Comparison of ENCODE assay signal across 14 cellular contexts in genomic region chr12:112496493-112496892, GRCh38.
DNase-seq lines count a peak whose midpoint lies in the region; ATAC-seq, FAIRE-seq and TF ChIP-seq lines count a peak whose summit lies in the region.
"Had no signal": no experiment of that assay in that cellular context is flagged by ENCODE, and none has a peak within 500 bp of the region (broad histone marks: within the 10 kb centered on the region; RNA-seq: fewer than 3 reads in every experiment).

No MANE protein-coding gene starts in this region.

- TF ChIP-seq EP300 in GM12878 (IDR thresholded peaks at IDR 0.05; ENCODE audit: borderline replicate concordance in 1 of 2, control insufficient read depth in 1 of 2, low read depth in 2 of 2, low read length in 2 of 2) = 0 out of 4 replicates have a peak, but pooled peaks of 1 of the 2 experiments have one; percentile 25

- ATAC-seq in GM21381 (IDR thresholded peaks at IDR 0.05; ENCODE audit: unreplicated experiment) (peak; percentile 91), HG03064 (IDR thresholded peaks at IDR 0.05; ENCODE audit: low read depth, unreplicated experiment) (peak; percentile 84), GM12878 (peak; percentile 98)

- H3K9ac ChIP-seq in GM12878 (ENCODE audit: control insufficient read depth, insufficient read depth, low read length) = no peak overlapping the region
- H3K9ac ChIP-seq: KMS-11 had no signal

- H3K36me3 ChIP-seq in GM12878 (ENCODE audit: control insufficient read depth in 2 of 2, insufficient read depth in 2 of 2, low read length in 1 of 2) (peaks cover 0 to 1% of the 10 kb centered on the region in 2 experiments; a peak in 3 of 4 replicates), uterus (no peaks in the 10 kb centered on the region), breast epithelium (no peaks in the 10 kb centered on the region)

- POLR2A ChIA-PET in GM12878 (lab: Charles Lee) = interaction anchor here (0.6 to 0.7 kb wide), 2 partner anchors 8 to 338 kb away, joined by 4 to 5 read pairs; no protein-coding TSS in a partner anchor

- in situ Hi-C loops in GM12878 (cut with MboI) = no loop called here

- H3K27me3 ChIP-seq in GM12878 (replicated peaks in 1 of 2; ENCODE audit: control insufficient read depth in 2 of 2, insufficient read depth in 2 of 2, low read length in 1 of 2) (no peaks in the 10 kb centered on the region), uterus (no peaks in the 10 kb centered on the region), breast epithelium (no peaks in the 10 kb centered on the region)
- H3K27me3 ChIP-seq: suprapubic skin had no signal

- peaks cover 4% of the 10 kb centered on the region; the same call in 1 of the 2 replicates for H3K4me1 ChIP-seq in GM12878 (ENCODE audit: control insufficient read depth, insufficient read depth, low read length)
- no peaks in the 10 kb centered on the region for H3K4me1 ChIP-seq in uterus
- no peaks in the 10 kb centered on the region for H3K4me1 ChIP-seq in breast epithelium
- H3K4me1 ChIP-seq: suprapubic skin had no signal

- no peak overlapping the region for H3K4me2 ChIP-seq in GM12878 (ENCODE audit: control insufficient read depth, insufficient read depth)
- H3K4me2 ChIP-seq: KMS-11 had no signal

- H3K9me3 ChIP-seq in GM12878 (replicated peaks; ENCODE audit: control insufficient read depth, insufficient read depth, low read length) (no peaks in the 10 kb centered on the region), uterus (no peaks in the 10 kb centered on the region), breast epithelium (no peaks in the 10 kb centered on the region)
- H3K9me3 ChIP-seq: suprapubic skin had no signal

- no peaks in the 10 kb centered on the region; the same call in 1 of the 2 replicates for H4K20me1 ChIP-seq in GM12878 (ENCODE audit: control insufficient read depth, insufficient read depth)

- CTCF ChIA-PET in GM12878 (lab: Yijun Ruan, JAX) = interaction anchor here (1.0 kb wide), 1 partner anchor 23 kb away, joined by 3 read pairs; no protein-coding TSS in a partner anchor

- FAIRE-seq in GM12878 (lab: Jason Lieb, UNC) = no peak
- no peak for FAIRE-seq in GM12892 (lab: Jason Lieb, UNC)

- SMC1A ChIA-PET in GM12878 (lab: Charles Lee; ENCODE audit: uncharacterized antibody, unreplicated experiment) = interaction anchor here (0.5 to 1.0 kb wide), 3 partner anchors 15 to 560 kb away, joined by 3 read pairs; partner anchors contain the start of gene OAS2

- no peaks in the 10 kb centered on the region for H3K79me2 ChIP-seq in GM12878 (ENCODE audit: control insufficient read depth, insufficient read depth, low read length)

- DNase-seq in activated T-cell treated with anti-CD3 and anti-CD28 coated beads for 48 hours (ENCODE audit: low read depth) (peak; percentile 2), activated T-cell treated with anti-CD3 and anti-CD28 coated beads for 4 hours (no peak), GM12878 (ENCODE audit: low read depth, low spot score) (peak; percentile 40), uterus (no peak), GM12892 (ENCODE audit: insufficient read length) (no peak), breast epithelium (ENCODE audit: low spot score in 2 of 2) (no peak)
- DNase-seq: caudate nucleus; DMS153; NCI-H2107; stimulated activated CD4-positive, alpha-beta T cell treated with anti-CD3 and anti-CD28 coated beads, Interleukin-2, amount 100 ng/mL, for 48 hours had no signal

- RAD21 ChIA-PET in GM12878 (lab: Charles Lee; ENCODE audit: unreplicated experiment) = interaction anchor here (1.5 kb wide), 1 partner anchor 33 kb away, joined by 6 read pairs; no protein-coding TSS in a partner anchor

- WGBS in GM12878 (ENCODE audit: insufficient coverage, insufficient replicate concordance, low lambda C conversion rate, missing lambda C conversion rate) = 3% methylated on average over 3 of the region's 3 CpGs

- no TSS peak for BruUV-seq in GM12878 (replicated peaks; lab: Mats Ljungman, UMichigan)

- H2AFZ ChIP-seq in GM12878 (ENCODE audit: control insufficient read depth, low read depth, low read length) = no peak overlapping the region

- H3K27ac ChIP-seq in GM12878 (ENCODE audit: control insufficient read depth, insufficient read depth) (no peak overlapping the region), uterus (no peak overlapping the region), breast epithelium (no peak overlapping the region)
- H3K27ac ChIP-seq: KMS-11, suprapubic skin had no signal

- TF ChIP-seq CTCF in GM12878 (IDR thresholded peaks at IDR 0.05 in 2 of 3, conservative IDR thresholded peaks at IDR 0.05 in 1 of 3; ENCODE audit: control insufficient read depth in 2 of 3, extremely low read depth in 1 of 3, insufficient read depth in 1 of 3, low read depth in 3 of 3, low read length in 3 of 3) (no peak), uterus (IDR thresholded peaks at IDR 0.05) (no peak), breast epithelium (IDR thresholded peaks at IDR 0.05) (no peak)

- H3K4me3 ChIP-seq in GM12878 (no peak overlapping the region), uterus (no peak overlapping the region), breast epithelium (no peak overlapping the region)
- H3K4me3 ChIP-seq: suprapubic skin had no signal

- no peak for TF ChIP-seq POLR2A in GM12878 (IDR thresholded peaks at IDR 0.05; ENCODE audit: low read depth, low read length)
- TF ChIP-seq POLR2A in uterus (IDR thresholded peaks at IDR 0.05) = no peak
- no peak for TF ChIP-seq POLR2A in GM12892 (IDR thresholded peaks at IDR 0.05; ENCODE audit: low read depth, low read length)
- TF ChIP-seq POLR2A in breast epithelium (IDR thresholded peaks at IDR 0.05) = no peak

- no peak for TF ChIP-seq RAD21 in GM12878 (IDR thresholded peaks at IDR 0.05; ENCODE audit: insufficient read depth, low read depth, low read length)

- intact Hi-C loops in GM12878 (cut with micrococcal nuclease; ENCODE audit: unreplicated experiment) (no loop called here), uterus (cut with DNase I; ENCODE audit: low total_unique reads) (no loop called here), breast epithelium (cut with DNase I; ENCODE audit: low total_unique reads) (loop anchor here (10.0 kb wide), 1 partner anchor 632 kb away; no protein-coding TSS in a partner anchor)

TF ChIP-seq in GM12878, 131 proteins besides CTCF, POLR2A, EP300 and RAD21 (continues in another document):
- peak; percentile 85 for TF ChIP-seq DPF2 (IDR thresholded peaks at IDR 0.05)
- TF ChIP-seq, protein P1, sequence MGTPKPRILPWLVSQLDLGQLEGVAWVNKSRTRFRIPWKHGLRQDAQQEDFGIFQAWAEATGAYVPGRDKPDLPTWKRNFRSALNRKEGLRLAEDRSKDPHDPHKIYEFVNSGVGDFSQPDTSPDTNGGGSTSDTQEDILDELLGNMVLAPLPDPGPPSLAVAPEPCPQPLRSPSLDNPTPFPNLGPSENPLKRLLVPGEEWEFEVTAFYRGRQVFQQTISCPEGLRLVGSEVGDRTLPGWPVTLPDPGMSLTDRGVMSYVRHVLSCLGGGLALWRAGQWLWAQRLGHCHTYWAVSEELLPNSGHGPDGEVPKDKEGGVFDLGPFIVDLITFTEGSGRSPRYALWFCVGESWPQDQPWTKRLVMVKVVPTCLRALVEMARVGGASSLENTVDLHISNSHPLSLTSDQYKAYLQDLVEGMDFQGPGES (IDR thresholded peaks at IDR 0.05) = no peak
- TF ChIP-seq RFX5 (IDR thresholded peaks at IDR 0.05; ENCODE audit: low read depth, low read length) = no peak
- TF ChIP-seq, protein P2, sequence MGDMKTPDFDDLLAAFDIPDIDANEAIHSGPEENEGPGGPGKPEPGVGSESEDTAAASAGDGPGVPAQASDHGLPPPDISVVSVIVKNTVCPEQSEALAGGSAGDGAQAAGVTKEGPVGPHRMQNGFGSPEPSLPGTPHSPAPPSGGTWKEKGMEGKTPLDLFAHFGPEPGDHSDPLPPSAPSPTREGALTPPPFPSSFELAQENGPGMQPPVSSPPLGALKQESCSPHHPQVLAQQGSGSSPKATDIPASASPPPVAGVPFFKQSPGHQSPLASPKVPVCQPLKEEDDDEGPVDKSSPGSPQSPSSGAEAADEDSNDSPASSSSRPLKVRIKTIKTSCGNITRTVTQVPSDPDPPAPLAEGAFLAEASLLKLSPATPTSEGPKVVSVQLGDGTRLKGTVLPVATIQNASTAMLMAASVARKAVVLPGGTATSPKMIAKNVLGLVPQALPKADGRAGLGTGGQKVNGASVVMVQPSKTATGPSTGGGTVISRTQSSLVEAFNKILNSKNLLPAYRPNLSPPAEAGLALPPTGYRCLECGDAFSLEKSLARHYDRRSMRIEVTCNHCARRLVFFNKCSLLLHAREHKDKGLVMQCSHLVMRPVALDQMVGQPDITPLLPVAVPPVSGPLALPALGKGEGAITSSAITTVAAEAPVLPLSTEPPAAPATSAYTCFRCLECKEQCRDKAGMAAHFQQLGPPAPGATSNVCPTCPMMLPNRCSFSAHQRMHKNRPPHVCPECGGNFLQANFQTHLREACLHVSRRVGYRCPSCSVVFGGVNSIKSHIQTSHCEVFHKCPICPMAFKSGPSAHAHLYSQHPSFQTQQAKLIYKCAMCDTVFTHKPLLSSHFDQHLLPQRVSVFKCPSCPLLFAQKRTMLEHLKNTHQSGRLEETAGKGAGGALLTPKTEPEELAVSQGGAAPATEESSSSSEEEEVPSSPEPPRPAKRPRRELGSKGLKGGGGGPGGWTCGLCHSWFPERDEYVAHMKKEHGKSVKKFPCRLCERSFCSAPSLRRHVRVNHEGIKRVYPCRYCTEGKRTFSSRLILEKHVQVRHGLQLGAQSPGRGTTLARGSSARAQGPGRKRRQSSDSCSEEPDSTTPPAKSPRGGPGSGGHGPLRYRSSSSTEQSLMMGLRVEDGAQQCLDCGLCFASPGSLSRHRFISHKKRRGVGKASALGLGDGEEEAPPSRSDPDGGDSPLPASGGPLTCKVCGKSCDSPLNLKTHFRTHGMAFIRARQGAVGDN (IDR thresholded peaks at IDR 0.05) = no peak
- no peak for TF ChIP-seq NRF1 (conservative IDR thresholded peaks at IDR 0.05; ENCODE audit: low read depth, low read length)
- 0 out of 2 replicates have a peak, but pooled peaks have one; percentile 25 for TF ChIP-seq IRF4 (IDR thresholded peaks at IDR 0.05; ENCODE audit: low read depth, low read length)
- TF ChIP-seq JUNB (IDR thresholded peaks at IDR 0.05) = peak; percentile 85
- peak; percentile 96 for TF ChIP-seq MTA2 (IDR thresholded peaks at IDR 0.05; ENCODE audit: low read depth)
- no peak for TF ChIP-seq TBL1XR1 (IDR thresholded peaks at IDR 0.05; ENCODE audit: low read depth, low read length)
- TF ChIP-seq SIN3A (IDR thresholded peaks at IDR 0.05; ENCODE audit: low read depth, low read length) = no peak
- 0 out of 2 replicates have a peak, but pooled peaks have one; percentile 23 for TF ChIP-seq NFIC (IDR thresholded peaks at IDR 0.05; ENCODE audit: low read depth, low read length)
- peak; percentile 72; the same call in 1 of the 2 replicates for TF ChIP-seq ZNF24 (IDR thresholded peaks at IDR 0.05)

Comparison
In these comparisons a context has a peak if more than half of its experiments do, and no peak if none do; other contexts are left out.
1. DNase-seq: peak in activated T-cell treated with anti-CD3 and anti-CD28 coated beads for 48 hours (single experiment) and GM12878 (single experiment); none in activated T-cell treated with anti-CD3 and anti-CD28 coated beads for 4 hours (single experiment), uterus (0 of 2), GM12892 (single experiment) and breast epithelium (0 of 2).
2. Peak in every context shown above with its lines, with median percentiles within 50 percentile points of each other: ATAC-seq.